Comparison of ENCODE assay signal across 8 cellular contexts in the genomic region with DNA sequence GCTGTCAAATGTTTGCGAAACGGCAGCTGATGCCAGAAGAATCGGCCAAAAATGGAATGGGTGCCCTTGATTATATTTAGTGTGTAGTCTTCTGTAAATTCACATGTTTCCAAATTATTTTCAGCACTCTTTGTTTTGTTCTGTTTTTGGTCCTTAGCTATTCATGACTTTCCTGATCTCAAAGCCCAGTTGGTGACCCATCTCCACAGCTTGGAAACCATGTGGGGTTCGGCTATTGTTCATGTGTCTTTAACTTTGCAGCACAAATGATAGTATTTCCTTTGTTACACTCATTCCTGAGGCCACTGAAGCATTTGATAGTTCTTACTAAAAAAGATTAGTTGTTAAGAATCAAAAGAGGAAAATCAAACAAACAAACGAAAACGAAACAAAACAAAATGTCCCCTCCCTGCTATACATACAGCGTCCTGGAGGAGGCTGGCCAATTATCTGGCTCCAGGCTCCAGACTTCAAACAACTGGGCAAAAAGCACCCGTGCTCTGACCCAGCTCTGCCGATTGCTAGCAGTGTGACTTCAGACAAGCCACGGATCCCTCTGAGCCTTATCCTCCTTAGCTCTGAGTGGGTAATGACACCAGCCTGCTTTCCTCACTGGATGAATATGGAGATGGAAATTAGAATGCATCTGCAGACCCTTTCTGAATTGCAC.
DNase-seq lines count a peak whose midpoint lies in the region; ATAC-seq and TF ChIP-seq lines count a peak whose summit lies in the region.

No MANE protein-coding gene starts in this region.

- intact Hi-C loops in gastrocnemius medialis (cut with DNase I; ENCODE audit: low total_unique reads) = no loop called here

- no peak overlapping the region for H3K27ac ChIP-seq in duodenal mucosa (ENCODE audit: low read depth, low read length)
- H3K27ac ChIP-seq in gastrocnemius medialis = no peak overlapping the region

- H3K27me3 ChIP-seq in duodenal mucosa (ENCODE audit: control insufficient read depth in 1 of 2, insufficient read depth in 2 of 2, low read length in 2 of 2) = no peaks in the 10 kb centered on the region
- no peaks in the 10 kb centered on the region for H3K27me3 ChIP-seq in gastrocnemius medialis

- DNase-seq in ELR (ENCODE audit: low read depth) = peak; percentile 2
- peak; percentile 9 to 23 for DNase-seq in NCI-H1930 (lab: John Stamatoyannopoulos, UW)
- DNase-seq in gastrocnemius medialis = no peak
- DNase-seq in SIG-M5 treated with dmso at 0.1 percent for 504 hours (lab: John Stamatoyannopoulos, UW; ENCODE audit: unreplicated experiment) = no peak

- H3K4me1 ChIP-seq in duodenal mucosa (ENCODE audit: control insufficient read depth in 1 of 2, insufficient read depth in 2 of 2, low read length in 2 of 2) = no peaks in the 10 kb centered on the region
- peaks cover 0 to 6% of the 10 kb centered on the region in 2 donors for H3K4me1 ChIP-seq in gastrocnemius medialis

- H3K4me3 ChIP-seq in duodenal mucosa (ENCODE audit: low read depth in 1 of 2, low read length in 2 of 2) = peak overlapping the region; percentile 31 to 55
- H3K4me3 ChIP-seq in gastrocnemius medialis = peak overlapping the region; percentile 31 to 41 (median 38)

- no peak for TF ChIP-seq POLR2A in gastrocnemius medialis (IDR thresholded peaks at IDR 0.05)

- no peak overlapping the region for H3K9ac ChIP-seq in duodenal mucosa (ENCODE audit: low read depth in 1 of 2, low read length in 2 of 2)

- no peak for TF ChIP-seq CTCF in gastrocnemius medialis (IDR thresholded peaks at IDR 0.05 in 4 of 5, conservative IDR thresholded peaks at IDR 0.05 in 1 of 5)

- H3K36me3 ChIP-seq in duodenal mucosa (ENCODE audit: control insufficient read depth in 1 of 2, insufficient read depth in 2 of 2, low read length in 2 of 2) = no peaks in the 10 kb centered on the region
- no peaks in the 10 kb centered on the region for H3K36me3 ChIP-seq in gastrocnemius medialis

- ATAC-seq in gastrocnemius medialis (peak in 1 of 2 donors; percentile 51), GM19351 (IDR thresholded peaks at IDR 0.05; ENCODE audit: unreplicated experiment) (no peak), GM21447 (IDR thresholded peaks at IDR 0.05; ENCODE audit: unreplicated experiment) (no peak), GM18861 (IDR thresholded peaks at IDR 0.05; ENCODE audit: unreplicated experiment) (no peak)

- H3K9me3 ChIP-seq in duodenal mucosa (ENCODE audit: control insufficient read depth in 1 of 2, low read length in 2 of 2) = peaks cover 0 to 4% of the 10 kb centered on the region in 2 donors
- no peaks in the 10 kb centered on the region for H3K9me3 ChIP-seq in gastrocnemius medialis

- in situ Hi-C loops in gastrocnemius medialis (cut with MboI; ENCODE audit: low sequenced_read_pairs in 4 of 4) = no loop called here

Comparison
In these comparisons a context has a peak if more than half of its experiments do, and no peak if none do; other contexts are left out.
1. DNase-seq: peak in ELR (single experiment) and NCI-H1930 (2 of 2); none in gastrocnemius medialis (0 of 2) and SIG-M5 treated with dmso at 0.1 percent for 504 hours (single experiment).